Comparison of ENCODE assay signal across 7 cellular contexts in the genomic region with DNA sequence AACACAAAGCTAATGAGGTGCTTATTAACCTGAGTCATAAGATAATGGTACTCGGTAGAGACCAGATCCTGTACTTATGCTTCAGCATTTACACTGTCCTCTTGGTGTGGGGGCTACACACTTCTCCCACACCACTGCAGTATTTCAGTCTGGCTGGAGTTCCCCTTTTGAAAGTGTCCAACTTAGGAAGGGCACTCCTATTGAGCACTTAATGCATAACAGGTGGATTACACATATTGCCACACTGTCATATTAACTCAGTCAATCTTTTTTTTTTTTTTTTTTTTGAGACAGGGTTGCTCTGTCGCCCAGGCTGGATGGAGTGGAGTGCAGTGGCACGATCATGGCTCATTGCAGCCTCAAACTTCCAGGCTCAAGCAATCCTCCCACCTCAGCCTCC. TPM values are rescaled to one million over a fixed set of nuclear protein-coding genes. Genes with fewer than 3 reads are reported as not detected.
DNase-seq lines count a peak whose midpoint lies in the region; ATAC-seq, FAIRE-seq and TF ChIP-seq lines count a peak whose summit lies in the region.

No MANE protein-coding gene starts in this region.

- H3K9me3 ChIP-seq in suprapubic skin, result no peaks in the 10 kb centered on the region

- no peak overlapping the region for H3K4me3 ChIP-seq in suprapubic skin

- TF ChIP-seq CTCF in activated B cell treated with CpG ODN at 0.5 μM for 24 hours (IDR thresholded peaks at IDR 0.05), result no peak
- no peak for TF ChIP-seq CTCF in nephron (IDR thresholded peaks at IDR 0.05; ENCODE audit: unreplicated experiment in 3 of 3)
- no peak for TF ChIP-seq CTCF in suprapubic skin (IDR thresholded peaks at IDR 0.05)

- DNase-seq in GM12891 (ENCODE audit: insufficient read length, low spot score) (no peak), KBM-7 (peak; percentile 83), activated B cell treated with CpG ODN at 0.5 μM for 24 hours (no peak), NCI-H146 (lab: John Stamatoyannopoulos, UW) (no peak), urothelium cell line (ENCODE audit: low spot score) (no peak), suprapubic skin (ENCODE audit: low spot score in 2 of 2) (no peak)

- FAIRE-seq in GM12891 (lab: Jason Lieb, UNC) (no peak), urothelium cell line (lab: Jason Lieb, UNC) (no peak)

- H3K4me1 Mint-ChIP-seq in activated B cell treated with CpG ODN at 0.5 μM for 24 hours (peaks cover 36% of the 10 kb centered on the region), nephron (peaks cover 10% of the 10 kb centered on the region)

- H3K9me3 Mint-ChIP-seq in activated B cell treated with CpG ODN at 0.5 μM for 24 hours, result no peaks in the 10 kb centered on the region
- no peaks in the 10 kb centered on the region for H3K9me3 Mint-ChIP-seq in nephron

- no peaks in the 10 kb centered on the region for H3K27me3 ChIP-seq in suprapubic skin

- H3K27ac ChIP-seq in suprapubic skin, result no peak overlapping the region

- H3K36me3 ChIP-seq in suprapubic skin, result peaks cover 41% of the 10 kb centered on the region

- peaks cover 53% of the 10 kb centered on the region for H3K36me3 Mint-ChIP-seq in activated B cell treated with CpG ODN at 0.5 μM for 24 hours (ENCODE audit: low read depth)
- H3K36me3 Mint-ChIP-seq in nephron (ENCODE audit: low read depth), result peaks cover 30% of the 10 kb centered on the region

- peak overlapping the region; percentile 99 for H3K4me3 Mint-ChIP-seq in activated B cell treated with CpG ODN at 0.5 μM for 24 hours
- peak overlapping the region; percentile 21 to 99 (median 24) for H3K4me3 Mint-ChIP-seq in nephron

- intact Hi-C loops in activated B cell treated with CpG ODN at 0.5 μM for 24 hours (cut with micrococcal nuclease), result loop anchor here (2.0 kb wide), 1 partner anchor 143 kb away; no protein-coding TSS in a partner anchor

- POLR2A ChIA-PET in activated B cell treated with CpG ODN at 0.5 μM for 24 hours (lab: Charles Lee), result interaction anchor here (0.6 to 3.3 kb wide), 7 partner anchors 8 to 142 kb away, joined by 4 to 32 read pairs (median 17); partner anchors contain the start of genes MEF2D and NAXE

- in situ Hi-C loops in KBM-7 (cut with MboI; ENCODE audit: low pct_unique_long_range_greater_than_20kb, low sequenced_read_pairs), result loop anchor here (10.0 kb wide), 1 partner anchor 135 kb away; no protein-coding TSS in a partner anchor

- H3K27me3 Mint-ChIP-seq in activated B cell treated with CpG ODN at 0.5 μM for 24 hours, result no peaks in the 10 kb centered on the region
- H3K27me3 Mint-ChIP-seq in nephron (ENCODE audit: low read depth), result no peaks in the 10 kb centered on the region

- peak; percentile 66 for ATAC-seq in activated B cell treated with CpG ODN at 0.5 μM for 24 hours (ENCODE audit: low read depth)

- H3K4me1 ChIP-seq in suprapubic skin, result peaks cover 24% of the 10 kb centered on the region

- TF ChIP-seq EP300 in suprapubic skin (IDR thresholded peaks at IDR 0.05), result no peak

- TF ChIP-seq POLR2A in GM12891 (IDR thresholded peaks at IDR 0.05; ENCODE audit: low read depth, low read length), result no peak
- TF ChIP-seq POLR2A in suprapubic skin (IDR thresholded peaks at IDR 0.05), result no peak

- CTCF ChIA-PET in activated B cell treated with CpG ODN at 0.5 μM for 24 hours (lab: Charles Lee), result interaction anchor here (0.6 to 1.6 kb wide), 3 partner anchors 9 to 91 kb away, joined by 3 read pairs; partner anchors contain the start of gene NAXE

- WGBS in suprapubic skin, result 59% methylated on average over 3 of the region's 3 CpGs

- H3K27ac Mint-ChIP-seq in activated B cell treated with CpG ODN at 0.5 μM for 24 hours, result peak overlapping the region; percentile 99
- H3K27ac Mint-ChIP-seq in nephron, result no peak overlapping the region

TF ChIP-seq in GM12891, 5 proteins besides CTCF, POLR2A, EP300 and RAD21:
- TF ChIP-seq POU2F2 (IDR thresholded peaks at IDR 0.05; ENCODE audit: low read depth, low read length) (no peak), SPI1 (IDR thresholded peaks at IDR 0.05; ENCODE audit: low read depth, low read length) (peak; percentile 77)

RNA-seq across cellular contexts. Expression of gene GPATCH4, which starts 1.5 kb away (rescaled TPM):
- polyA plus RNA-seq in GM12891 (2012; ENCODE audit: low read depth, missing spikeins), result 33.6 TPM
- total RNA-seq in activated B cell treated with CpG ODN at 0.5 μM for 24 hours (64.6 and 71.8 TPM in 2 replicates), suprapubic skin (10 to 100 TPM; 15.9 to 25.1 (median 20.5) TPM)

RNA-seq across cellular contexts. Expression of gene NAXE, which starts 8.2 kb away (rescaled TPM):
- 60.1 TPM for polyA plus RNA-seq in GM12891 (2012; ENCODE audit: low read depth, missing spikeins)
- 75.6 and 84.5 TPM in 2 replicates for total RNA-seq in activated B cell treated with CpG ODN at 0.5 μM for 24 hours
- total RNA-seq in suprapubic skin, result 10 to 100 TPM; 42.7 to 80.8 (median 63.3) TPM

RNA-seq across cellular contexts. Expression of gene HAPLN2, which starts 19.4 kb away (rescaled TPM):
- polyA plus RNA-seq in GM12891 (2012; ENCODE audit: low read depth, missing spikeins), result not detected
- not detected in 2 replicates for total RNA-seq in activated B cell treated with CpG ODN at 0.5 μM for 24 hours
- total RNA-seq in suprapubic skin, result 1 to 10 TPM in 2 of 4 donors, not detected in 2; 1.0 to 2.9 TPM

RNA-seq across cellular contexts. Expression of gene TTC24, which starts 20.3 kb away (rescaled TPM):
- polyA plus RNA-seq in GM12891 (2012; ENCODE audit: low read depth, missing spikeins), result 3.5 TPM
- 19.6 TPM in 2 replicates for total RNA-seq in activated B cell treated with CpG ODN at 0.5 μM for 24 hours
- total RNA-seq in suprapubic skin, result not detected

RNA-seq across cellular contexts. Expression of gene IQGAP3, which starts 27.4 kb away (rescaled TPM):
- 5.1 TPM for polyA plus RNA-seq in GM12891 (2012; ENCODE audit: low read depth, missing spikeins)
- total RNA-seq in activated B cell treated with CpG ODN at 0.5 μM for 24 hours (0.22 and 0.29 TPM in 2 replicates), suprapubic skin (1 to 10 TPM; 2.2 to 5.7 (median 4.5) TPM)
